Comparison of ENCODE assay signal across 19 cellular contexts in the genomic region with DNA sequence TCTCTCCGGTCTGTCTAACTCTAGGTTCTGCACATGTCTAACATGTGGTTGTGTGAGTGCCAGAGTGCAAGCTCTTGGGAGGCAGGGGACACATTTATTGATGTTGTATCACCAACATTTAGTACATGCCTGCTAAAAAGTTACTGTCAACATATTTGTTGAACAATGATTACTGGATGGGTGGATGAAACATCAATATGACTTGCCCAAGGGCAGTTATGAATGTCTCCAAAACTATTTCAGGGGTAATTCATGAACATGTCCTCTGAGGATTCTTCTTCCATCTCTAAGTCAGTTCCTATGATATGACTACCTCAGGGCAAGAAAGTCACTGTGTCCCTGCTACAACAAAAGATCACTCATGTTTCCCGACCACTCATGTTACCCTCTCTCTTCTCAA.
DNase-seq lines count a peak whose midpoint lies in the region; ATAC-seq and TF ChIP-seq lines count a peak whose summit lies in the region.
"Had no signal": no experiment of that assay in that cellular context is flagged by ENCODE, and none has a peak within 500 bp of the region (broad histone marks: within the 10 kb centered on the region; RNA-seq: fewer than 3 reads in every experiment).

No MANE protein-coding gene starts in this region.

- peaks cover 49% of the 10 kb centered on the region for H3K4me1 Mint-ChIP-seq in Calu3 (ENCODE audit: low read depth, unreplicated experiment)

- DNase-seq in heart left ventricle (no peak), right cardiac atrium (no peak), GM03348 (ENCODE audit: low spot score) (peak; percentile 16), epithelial cell of esophagus (ENCODE audit: low read depth) (peak; percentile 42), upper lobe of left lung (no peak), LoVo (ENCODE audit: low spot score) (no peak), Calu3 (no peak), vagina (ENCODE audit: extremely low spot score in 2 of 2) (no peak)
- DNase-seq: C1 segment of cervical spinal cord, DND-41, GF-D8, NCI-H1105, NCI-H2081, NCI-H226, NCI-H524, PC-9 had no signal

- TF ChIP-seq CTCF in heart left ventricle (IDR thresholded peaks at IDR 0.05) (no peak), epithelial cell of esophagus (IDR thresholded peaks at IDR 0.05; ENCODE audit: insufficient read depth, low read depth, low read length, missing control alignments) (no peak), upper lobe of left lung (IDR thresholded peaks at IDR 0.05) (no peak), Calu3 (IDR thresholded peaks at IDR 0.05; ENCODE audit: unreplicated experiment) (no peak), vagina (IDR thresholded peaks at IDR 0.05) (no peak)

- H3K4me1 ChIP-seq in heart left ventricle (peaks cover 0 to 47% (median 34%) of the 10 kb centered on the region in 12 donors), right cardiac atrium (ENCODE audit: control insufficient read depth, insufficient read depth, low read length) (peaks cover 14% of the 10 kb centered on the region), upper lobe of left lung (peaks cover 44 to 53% (median 50%) of the 10 kb centered on the region in 4 donors), vagina (peaks cover 13% of the 10 kb centered on the region)

- no peaks in the 10 kb centered on the region for H3K36me3 ChIP-seq in heart left ventricle
- no peaks in the 10 kb centered on the region for H3K36me3 ChIP-seq in upper lobe of left lung
- no peaks in the 10 kb centered on the region for H3K36me3 ChIP-seq in vagina
- H3K36me3 ChIP-seq: HAP-1 had no signal

- no peak for TF ChIP-seq EP300 in upper lobe of left lung (IDR thresholded peaks at IDR 0.05)

- intact Hi-C loops in heart left ventricle (cut with DNase I): loop anchor here in 1 of 10 donors (10.0 kb wide), 1 partner anchor 64 kb away; no protein-coding TSS in a partner anchor
- intact Hi-C loops in right cardiac atrium (cut with DNase I): no loop called here
- intact Hi-C loops in Calu3 (cut with micrococcal nuclease; ENCODE audit: unreplicated experiment): no loop called here
- intact Hi-C loops in vagina (cut with DNase I): no loop called here

- WGBS in heart left ventricle, 4 donors: 92 to 95% (median 94%) methylated on average over 2 of the region's 2 CpGs
- 96% methylated on average over 2 of the region's 2 CpGs for WGBS in right cardiac atrium
- WGBS in upper lobe of left lung, 2 donors: 89 to 96% methylated on average over 2 of the region's 2 CpGs

- H3K27me3 ChIP-seq in heart left ventricle (no peaks in the 10 kb centered on the region), right cardiac atrium (ENCODE audit: control insufficient read depth, insufficient read depth) (no peaks in the 10 kb centered on the region), upper lobe of left lung (no peaks in the 10 kb centered on the region), vagina (no peaks in the 10 kb centered on the region)

- ATAC-seq in heart left ventricle (no peak), right cardiac atrium (no peak), upper lobe of left lung (ENCODE audit: low FRiP score in 2 of 2) (no peak)
- ATAC-seq: GM12878 had no signal

- no peaks in the 10 kb centered on the region for H3K27me3 Mint-ChIP-seq in Calu3 (ENCODE audit: unreplicated experiment)

- H3K9me3 ChIP-seq in heart left ventricle: no peaks in the 10 kb centered on the region
- no peaks in the 10 kb centered on the region for H3K9me3 ChIP-seq in right cardiac atrium (ENCODE audit: control insufficient read depth, low read length)
- no peaks in the 10 kb centered on the region for H3K9me3 ChIP-seq in upper lobe of left lung
- no peaks in the 10 kb centered on the region for H3K9me3 ChIP-seq in vagina
- H3K9me3 ChIP-seq: HAP-1 had no signal

- peak overlapping the region in 9 of 12 donors; percentile 53 to 87 (median 75) for H3K27ac ChIP-seq in heart left ventricle
- H3K27ac ChIP-seq in right cardiac atrium (ENCODE audit: low read length): no peak overlapping the region
- H3K27ac ChIP-seq in upper lobe of left lung: peak overlapping the region in 3 of 4 donors; percentile 46 to 88 (median 81)
- no peak overlapping the region for H3K27ac ChIP-seq in vagina
- H3K27ac ChIP-seq: PC-9, RWPE1 had no signal

- H3K4me3 Mint-ChIP-seq in Calu3 (ENCODE audit: low read depth, unreplicated experiment): no peak overlapping the region

- no TSS peak for BruUV-seq in Calu3 (replicated peaks; lab: Mats Ljungman, UMichigan)

- CTCF ChIA-PET in Calu3 (lab: Charles Lee): no interaction called here

- no peak overlapping the region for H3K27ac Mint-ChIP-seq in Calu3 (ENCODE audit: unreplicated experiment)

- no peak overlapping the region for H3K4me3 ChIP-seq in heart left ventricle
- H3K4me3 ChIP-seq in right cardiac atrium (ENCODE audit: low read length): no peak overlapping the region
- no peak overlapping the region for H3K4me3 ChIP-seq in epithelial cell of esophagus (ENCODE audit: low read length)
- no peak overlapping the region for H3K4me3 ChIP-seq in upper lobe of left lung
- no peak overlapping the region for H3K4me3 ChIP-seq in vagina
- H3K4me3 ChIP-seq: GM12878, HAP-1, PC-9 had no signal

- H3K9me3 Mint-ChIP-seq in Calu3 (ENCODE audit: low read depth, unreplicated experiment): peaks cover 9% of the 10 kb centered on the region

- TF ChIP-seq POLR2A in heart left ventricle (IDR thresholded peaks at IDR 0.05) (no peak), upper lobe of left lung (IDR thresholded peaks at IDR 0.05) (no peak), vagina (IDR thresholded peaks at IDR 0.05) (no peak)

- peaks cover 13% of the 10 kb centered on the region for H3K36me3 Mint-ChIP-seq in Calu3 (ENCODE audit: insufficient read depth, unreplicated experiment)

Comparison
In these comparisons a context has a peak if more than half of its experiments do, and no peak if none do; other contexts are left out.
1. H3K27ac ChIP-seq: peak in heart left ventricle (9 of 12) and upper lobe of left lung (3 of 4); none in right cardiac atrium (single experiment) and vagina (single experiment).
2. DNase-seq: peak in GM03348 (single experiment) and epithelial cell of esophagus (single experiment); none in heart left ventricle (0 of 5), right cardiac atrium (0 of 3), upper lobe of left lung (0 of 2), LoVo (single experiment), Calu3 (single experiment) and vagina (0 of 2).